ENCODE assay signal across 3 cellular contexts in genomic region chr20:8986631-8987030, GRCh38.
TF ChIP-seq lines count a peak whose summit lies in the region.

No MANE protein-coding gene starts in this region.

TF ChIP-seq in HepG2, 621 proteins besides CTCF, POLR2A, EP300 and RAD21:
- TF ChIP-seq RXRA (CRISPR knock-in tag; IDR thresholded peaks at IDR 0.05) (no peak), ELF1 (CRISPR knock-in tag; IDR thresholded peaks at IDR 0.05) (no peak), SRSF9 (IDR thresholded peaks at IDR 0.05; ENCODE audit: borderline replicate concordance, insufficient read depth, low read depth, low read length, poor library complexity, severe bottlenecking) (no peak), DR1 (CRISPR knock-in tag; IDR thresholded peaks at IDR 0.05) (no peak), ZNF777 (CRISPR knock-in tag; IDR thresholded peaks at IDR 0.05) (no peak), ATF7 (IDR thresholded peaks at IDR 0.05) (peak; percentile 99), ATF7 (CRISPR knock-in tag; IDR thresholded peaks at IDR 0.05) (no peak), CREB1 (IDR thresholded peaks at IDR 0.05) (peak; percentile 94), CREB1 (CRISPR knock-in tag; IDR thresholded peaks at IDR 0.05) (no peak), ZNF232 (CRISPR knock-in tag; IDR thresholded peaks at IDR 0.05; ENCODE audit: borderline replicate concordance) (no peak)

TF ChIP-seq in GM12878, 131 proteins besides CTCF, POLR2A, EP300 and RAD21:
- TF ChIP-seq PBX3 (IDR thresholded peaks at IDR 0.05; ENCODE audit: insufficient replicate concordance, low read depth, low read length) (no peak), ATF7 (IDR thresholded peaks at IDR 0.05; ENCODE audit: low read depth) (0 out of 2 replicates have a peak, but pooled peaks have one; percentile 40)

TF ChIP-seq in K562, 482 proteins besides CTCF, POLR2A, EP300 and RAD21:
- TF ChIP-seq VEZF1 (CRISPR knock-in tag; IDR thresholded peaks at IDR 0.05) (no peak), ATF3 (IDR thresholded peaks at IDR 0.05) (0 out of 2 replicates have a peak, but pooled peaks have one; percentile 26), ATF3 (CRISPR knock-in tag; conservative IDR thresholded peaks at IDR 0.05) (no peak)
TF ChIP-seq in K562: peak in this region for 1.
